ENCODE assay signal across 18 cellular contexts in the genomic region with DNA sequence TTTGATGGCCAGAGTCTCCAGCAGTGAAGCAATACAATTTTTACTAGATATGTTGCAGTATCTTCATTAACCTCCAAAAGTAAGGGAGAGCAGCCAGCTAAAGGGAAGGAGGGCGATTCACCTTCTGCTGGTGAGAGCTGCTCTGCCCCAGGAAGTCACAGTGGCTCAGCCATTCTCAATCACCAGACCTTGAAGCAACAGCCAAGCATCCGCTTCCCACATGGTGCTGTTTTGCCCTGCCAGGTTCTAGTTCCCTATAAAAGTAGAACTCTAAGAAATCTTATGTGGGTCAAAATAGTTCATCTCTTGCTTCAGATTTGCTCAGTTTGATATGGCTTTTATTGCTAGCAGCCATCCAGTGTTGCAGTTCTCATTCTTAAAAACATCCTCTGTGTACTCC.
DNase-seq lines count a peak whose midpoint lies in the region; ATAC-seq and TF ChIP-seq lines count a peak whose summit lies in the region.
"Had no signal": no experiment of that assay in that cellular context is flagged by ENCODE, and none has a peak within 500 bp of the region (broad histone marks: within the 10 kb centered on the region; RNA-seq: fewer than 3 reads in every experiment).

No MANE protein-coding gene starts in this region.

- H3K4me3 ChIP-seq in naive thymus-derived CD4-positive, alpha-beta T cell (ENCODE audit: low read length) = no peak overlapping the region
- H3K4me3 ChIP-seq: Peyer's patch, SJCRH30 had no signal

- H3K27me3 ChIP-seq in naive thymus-derived CD4-positive, alpha-beta T cell (ENCODE audit: control insufficient read depth in 2 of 2, insufficient read depth in 2 of 2, low read length in 2 of 2) = no peaks in the 10 kb centered on the region
- H3K27me3 ChIP-seq: Peyer's patch, SJCRH30 had no signal

- H3K4me1 Mint-ChIP-seq in natural killer cell = no peaks in the 10 kb centered on the region
- H3K4me1 Mint-ChIP-seq in natural killer cell treated with Interleukin-12 subunit alpha and Interleukin-12 subunit beta and Interleukin-15 and Interleukin-18, amount 100 ng/mL, for 72 hours (ENCODE audit: low read depth in 2 of 2) = peaks cover 4% of the 10 kb centered on the region in 2 donors
- peaks cover 0 to 10% (median 4%) of the 10 kb centered on the region in 7 donors for H3K4me1 Mint-ChIP-seq in naive thymus-derived CD4-positive, alpha-beta T cell

- H3K27ac ChIP-seq in naive thymus-derived CD4-positive, alpha-beta T cell (ENCODE audit: low read depth, low read length) = no peak overlapping the region
- H3K27ac ChIP-seq: Peyer's patch, SJCRH30 had no signal

- H3K27me3 Mint-ChIP-seq in natural killer cell (ENCODE audit: low read depth in 2 of 2) = no peaks in the 10 kb centered on the region
- H3K27me3 Mint-ChIP-seq in natural killer cell treated with Interleukin-12 subunit alpha and Interleukin-12 subunit beta and Interleukin-15 and Interleukin-18, amount 100 ng/mL, for 72 hours = no peaks in the 10 kb centered on the region
- H3K27me3 Mint-ChIP-seq in naive thymus-derived CD4-positive, alpha-beta T cell = peaks cover 0 to 5% (median 0%) of the 10 kb centered on the region in 5 donors

- DNase-seq in natural killer cell (no peak), cerebellum (ENCODE audit: low spot score) (peak; percentile 15), SHP77 treated with DMSO at 0.1 percent for 48 hours (lab: John Stamatoyannopoulos, UW) (no peak), left cardiac atrium (no peak), NCI-H82 treated with DMSO at 0.1 percent for 48 hours (lab: John Stamatoyannopoulos, UW; ENCODE audit: unreplicated experiment) (no peak)
- no peak for DNase-seq in natural killer cell treated with Interleukin-12 subunit alpha and Interleukin-12 subunit beta and Interleukin-15 and Interleukin-18, amount 100 ng/mL, for 72 hours (ENCODE audit: low spot score)
- DNase-seq in naive thymus-derived CD4-positive, alpha-beta T cell = no peak
- DNase-seq: AML-193, C1 segment of cervical spinal cord, DMS53, EL, Kasumi-1, NCI-H1048, NCI-H1417 treated with DMSO at 0.1 percent for 48 hours, NCI-H187 treated with DMSO at 0.1 percent for 48 hours, NCI-H510A, Peyer's patch, SJCRH30 had no signal

- no peaks in the 10 kb centered on the region for H3K9me3 ChIP-seq in naive thymus-derived CD4-positive, alpha-beta T cell (ENCODE audit: control insufficient read depth in 2 of 3, low read length in 3 of 3)
- H3K9me3 ChIP-seq: Peyer's patch, SJCRH30 had no signal

- H3K4me3 Mint-ChIP-seq in natural killer cell = no peak overlapping the region
- H3K4me3 Mint-ChIP-seq in natural killer cell treated with Interleukin-12 subunit alpha and Interleukin-12 subunit beta and Interleukin-15 and Interleukin-18, amount 100 ng/mL, for 72 hours = no peak overlapping the region
- H3K4me3 Mint-ChIP-seq in naive thymus-derived CD4-positive, alpha-beta T cell = no peak overlapping the region

- CTCF ChIA-PET in naive thymus-derived CD4-positive, alpha-beta T cell (lab: Charles Lee) = no interaction called here

- H3K36me3 Mint-ChIP-seq in natural killer cell = peaks cover 8% of the 10 kb centered on the region
- H3K36me3 Mint-ChIP-seq in natural killer cell treated with Interleukin-12 subunit alpha and Interleukin-12 subunit beta and Interleukin-15 and Interleukin-18, amount 100 ng/mL, for 72 hours = peaks cover 8% of the 10 kb centered on the region
- H3K36me3 Mint-ChIP-seq in naive thymus-derived CD4-positive, alpha-beta T cell = peaks cover under 1 to 11% (median 7%) of the 10 kb centered on the region in 5 donors

- no peak for TF ChIP-seq CTCF in natural killer cell (IDR thresholded peaks at IDR 0.05)

- ATAC-seq in natural killer cell = no peak
- no peak for ATAC-seq in natural killer cell treated with Interleukin-12 subunit alpha and Interleukin-12 subunit beta and Interleukin-15 and Interleukin-18, amount 100 ng/mL, for 72 hours
- peak; percentile 22 for ATAC-seq in naive thymus-derived CD4-positive, alpha-beta T cell
- ATAC-seq in left cardiac atrium = no peak

- intact Hi-C loops in natural killer cell (cut with micrococcal nuclease) = no loop called here
- intact Hi-C loops in naive thymus-derived CD4-positive, alpha-beta T cell (cut with micrococcal nuclease) = loop anchor here in 1 of 2 donors (5.0 kb wide), 1 partner anchor 570 kb away; no protein-coding TSS in a partner anchor
- intact Hi-C loops in left cardiac atrium (cut with DNase I) = no loop called here

- peaks cover 0 to 18% (median 6%) of the 10 kb centered on the region in 3 experiments for H3K36me3 ChIP-seq in naive thymus-derived CD4-positive, alpha-beta T cell (ENCODE audit: control insufficient read depth in 2 of 3, insufficient read depth in 3 of 3, low read length in 3 of 3)

- H3K27ac Mint-ChIP-seq in natural killer cell = peak overlapping the region; percentile 52 to 53
- no peak overlapping the region for H3K27ac Mint-ChIP-seq in natural killer cell treated with Interleukin-12 subunit alpha and Interleukin-12 subunit beta and Interleukin-15 and Interleukin-18, amount 100 ng/mL, for 72 hours
- peak overlapping the region in 6 of 9 donors; percentile 3 to 55 (median 42) for H3K27ac Mint-ChIP-seq in naive thymus-derived CD4-positive, alpha-beta T cell

- POLR2A ChIA-PET in naive thymus-derived CD4-positive, alpha-beta T cell (lab: Charles Lee) = interaction anchor here (1.0 kb wide), 1 partner anchor 274 kb away, joined by 4 read pairs; no protein-coding TSS in a partner anchor

- no peaks in the 10 kb centered on the region for H3K4me1 ChIP-seq in naive thymus-derived CD4-positive, alpha-beta T cell (ENCODE audit: control insufficient read depth in 2 of 2, insufficient read depth in 2 of 2, low read length in 2 of 2)
- H3K4me1 ChIP-seq: Peyer's patch, SJCRH30 had no signal

- H3K9me3 Mint-ChIP-seq in natural killer cell = no peaks in the 10 kb centered on the region
- H3K9me3 Mint-ChIP-seq in natural killer cell treated with Interleukin-12 subunit alpha and Interleukin-12 subunit beta and Interleukin-15 and Interleukin-18, amount 100 ng/mL, for 72 hours = no peaks in the 10 kb centered on the region
- no peaks in the 10 kb centered on the region for H3K9me3 Mint-ChIP-seq in naive thymus-derived CD4-positive, alpha-beta T cell

Comparison
In these comparisons a context has a peak if more than half of its experiments do, and no peak if none do; other contexts are left out.
1. H3K27ac Mint-ChIP-seq: peak in natural killer cell (2 of 2) and naive thymus-derived CD4-positive, alpha-beta T cell (6 of 9); none in natural killer cell treated with Interleukin-12 subunit alpha and Interleukin-12 subunit beta and Interleukin-15 and Interleukin-18, amount 100 ng/mL, for 72 hours (0 of 2).